In the genomic region with DNA sequence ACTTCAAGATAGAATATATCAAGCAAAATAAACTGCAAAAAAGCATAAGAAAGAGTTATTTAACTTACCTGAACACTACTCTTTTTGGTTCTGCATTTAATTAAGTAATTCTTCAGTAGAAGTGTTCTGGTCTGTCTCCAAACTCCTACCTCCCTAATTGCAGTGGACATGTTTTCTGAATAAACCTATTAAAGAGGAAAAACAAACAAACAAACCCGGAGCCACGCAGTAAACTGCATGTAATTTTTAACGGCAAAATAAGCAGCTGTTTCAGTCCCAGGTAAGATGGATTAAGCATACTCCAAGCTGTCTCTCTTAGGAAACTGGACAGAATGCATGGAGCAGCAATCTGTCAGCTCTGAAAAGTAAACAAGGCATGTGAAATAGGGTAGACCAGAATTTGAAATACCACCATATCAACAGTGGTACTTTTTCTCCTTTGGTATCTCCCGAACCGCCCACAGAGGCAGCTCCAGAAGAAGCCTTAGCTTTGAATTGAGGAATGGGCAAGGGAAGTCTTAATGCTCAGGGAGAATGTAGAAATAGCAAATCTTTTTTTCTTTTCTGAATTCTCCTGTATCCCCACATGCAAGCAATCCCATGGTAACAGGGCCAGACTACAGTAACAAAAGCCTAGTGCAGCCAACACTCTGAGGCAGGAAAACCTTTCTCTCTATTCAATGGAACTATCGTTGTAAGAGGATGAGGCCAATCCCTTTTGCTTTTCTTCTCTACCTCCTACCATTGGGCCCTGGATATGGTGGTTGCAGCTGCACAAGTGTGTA, we compare ENCODE assay signal across 14 cellular contexts. TPM values are rescaled to one million over a fixed set of nuclear protein-coding genes. Genes with fewer than 3 reads are reported as not detected.
DNase-seq lines count a peak whose midpoint lies in the region; ATAC-seq and TF ChIP-seq lines count a peak whose summit lies in the region.
"Had no signal": no experiment of that assay in that cellular context is flagged by ENCODE, and none has a peak within 500 bp of the region (broad histone marks: within the 10 kb centered on the region; RNA-seq: fewer than 3 reads in every experiment).

No MANE protein-coding gene starts in this region.

- intact Hi-C loops in uterus (cut with DNase I; ENCODE audit: low total_unique reads) = no loop called here

- no peaks in the 10 kb centered on the region for H3K9me3 ChIP-seq in neuron (ENCODE audit: low read length)
- H3K9me3 ChIP-seq in uterus = no peaks in the 10 kb centered on the region
- H3K9me3 ChIP-seq: esophagus muscularis mucosa, sigmoid colon had no signal

- H3K4me3 ChIP-seq in GM23338 (no peak overlapping the region), neuron (ENCODE audit: low read length) (peak overlapping the region; percentile 48), uterus (no peak overlapping the region)
- H3K4me3 ChIP-seq: esophagus muscularis mucosa, sigmoid colon had no signal

- TF ChIP-seq CTCF in GM23338 (conservative IDR thresholded peaks at IDR 0.05; ENCODE audit: low read depth in 2 of 2) = no peak
- no peak for TF ChIP-seq CTCF in brain (conservative IDR thresholded peaks at IDR 0.05)
- TF ChIP-seq CTCF in uterus (IDR thresholded peaks at IDR 0.05) = no peak

- peak; percentile 38; the same call in 2 of the 3 replicates for ATAC-seq in GM23338
- no peak for ATAC-seq in stimulated activated naive CD8-positive, alpha-beta T cell treated with anti-CD3 and anti-CD28 coated beads, Interleukin-15, amount 100 ng/mL, for 72 hours
- no peak for ATAC-seq in HG03039 (IDR thresholded peaks at IDR 0.05; ENCODE audit: unreplicated experiment)
- ATAC-seq in HG02981 (IDR thresholded peaks at IDR 0.05; ENCODE audit: unreplicated experiment) = no peak

- DNase-seq in GM23338 (ENCODE audit: low spot score) (peak; percentile 33), NCI-H2196 treated with DMSO at 0.1 percent for 48 hours (lab: John Stamatoyannopoulos, UW; ENCODE audit: unreplicated experiment) (peak; percentile 23), uterus (no peak)
- no peak for DNase-seq in stimulated activated naive CD8-positive, alpha-beta T cell treated with anti-CD3 and anti-CD28 coated beads, Interleukin-15, amount 100 ng/mL, for 72 hours
- DNase-seq: activated CD4-positive, alpha-beta memory T cell treated with anti-CD3 and anti-CD28 coated beads, Interleukin-2, amount 10 ng/mL, durations not matched to agents 7 days and 5 days; activated naive CD4-positive, alpha-beta T cell treated with Interleukin-2 at 50 U/mL for 16 hours; sigmoid colon had no signal

- no peaks in the 10 kb centered on the region for H3K9me2 ChIP-seq in GM23338 (ENCODE audit: insufficient read depth)

- H3K4me1 ChIP-seq in GM23338 (ENCODE audit: insufficient read depth) (0 out of 2 replicates have a peak, but pooled peaks cover 3% of the 10 kb centered on the region), neuron (ENCODE audit: insufficient read depth, low read length) (peaks cover 13% of the 10 kb centered on the region), uterus (no peaks in the 10 kb centered on the region)
- H3K4me1 ChIP-seq: sigmoid colon had no signal

- H3K36me3 Mint-ChIP-seq in GM23338 (ENCODE audit: low read depth) (no peaks in the 10 kb centered on the region), brain (peaks cover 11% of the 10 kb centered on the region)

- TF ChIP-seq POLR2A in uterus (IDR thresholded peaks at IDR 0.05) = no peak

- no peak overlapping the region for H3K4me3 Mint-ChIP-seq in GM23338
- peak overlapping the region; percentile 18 to 69 (median 44) for H3K4me3 Mint-ChIP-seq in brain
- H3K4me3 Mint-ChIP-seq in stimulated activated naive CD8-positive, alpha-beta T cell treated with anti-CD3 and anti-CD28 coated beads, Interleukin-15, amount 100 ng/mL, for 72 hours = no peak overlapping the region
- H3K4me3 Mint-ChIP-seq: activated CD4-positive, alpha-beta memory T cell treated with anti-CD3 and anti-CD28 coated beads, Interleukin-2, amount 10 ng/mL, durations not matched to agents 7 days and 5 days; CD14-positive monocyte; T-helper 1 cell treated with Interleukin-12 subunit alpha and Interleukin-12 subunit beta and Interleukin-4 antibody, amounts not matched to agents 30 μg/mL and 1 μg/mL, for 36 hours had no signal

- no peak overlapping the region for H3K27ac ChIP-seq in GM23338 (ENCODE audit: low read depth)
- no peak overlapping the region for H3K27ac ChIP-seq in uterus
- H3K27ac ChIP-seq: esophagus muscularis mucosa, sigmoid colon had no signal

- H3K9me3 Mint-ChIP-seq in GM23338 (no peaks in the 10 kb centered on the region), brain (no peaks in the 10 kb centered on the region)
- no peaks in the 10 kb centered on the region for H3K9me3 Mint-ChIP-seq in stimulated activated naive CD8-positive, alpha-beta T cell treated with anti-CD3 and anti-CD28 coated beads, Interleukin-15, amount 100 ng/mL, for 72 hours
- H3K9me3 Mint-ChIP-seq: activated CD4-positive, alpha-beta memory T cell treated with anti-CD3 and anti-CD28 coated beads, Interleukin-2, amount 10 ng/mL, durations not matched to agents 7 days and 5 days; CD14-positive monocyte; T-helper 1 cell treated with Interleukin-12 subunit alpha and Interleukin-12 subunit beta and Interleukin-4 antibody, amounts not matched to agents 30 μg/mL and 1 μg/mL, for 36 hours had no signal

- H4K20me1 ChIP-seq in GM23338 (replicated peaks; ENCODE audit: insufficient read depth) = no peaks in the 10 kb centered on the region

- H3K4me1 Mint-ChIP-seq in GM23338 = peaks cover 9% of the 10 kb centered on the region; the same call in 2 of the 3 replicates
- peaks cover 18% of the 10 kb centered on the region for H3K4me1 Mint-ChIP-seq in brain
- no peaks in the 10 kb centered on the region for H3K4me1 Mint-ChIP-seq in stimulated activated naive CD8-positive, alpha-beta T cell treated with anti-CD3 and anti-CD28 coated beads, Interleukin-15, amount 100 ng/mL, for 72 hours
- H3K4me1 Mint-ChIP-seq: activated CD4-positive, alpha-beta memory T cell treated with anti-CD3 and anti-CD28 coated beads, Interleukin-2, amount 10 ng/mL, durations not matched to agents 7 days and 5 days; CD14-positive monocyte had no signal

- H3K27me3 Mint-ChIP-seq in GM23338 (ENCODE audit: insufficient read depth, low read depth, poor library complexity) (no peaks in the 10 kb centered on the region), brain (no peaks in the 10 kb centered on the region)
- no peaks in the 10 kb centered on the region for H3K27me3 Mint-ChIP-seq in stimulated activated naive CD8-positive, alpha-beta T cell treated with anti-CD3 and anti-CD28 coated beads, Interleukin-15, amount 100 ng/mL, for 72 hours
- H3K27me3 Mint-ChIP-seq: activated CD4-positive, alpha-beta memory T cell treated with anti-CD3 and anti-CD28 coated beads, Interleukin-2, amount 10 ng/mL, durations not matched to agents 7 days and 5 days had no signal

- 0 out of 2 replicates have a peak overlapping the region, but pooled peaks have one; percentile 30 for H3K4me2 ChIP-seq in GM23338

- H3K36me3 ChIP-seq in GM23338 (ENCODE audit: insufficient read depth) (no peaks in the 10 kb centered on the region), neuron (ENCODE audit: insufficient read depth, low read length) (no peaks in the 10 kb centered on the region), uterus (no peaks in the 10 kb centered on the region)

- H3K27me3 ChIP-seq in GM23338 (ENCODE audit: insufficient read depth) (no peaks in the 10 kb centered on the region), neuron (ENCODE audit: insufficient read depth, low read length) (no peaks in the 10 kb centered on the region), uterus (no peaks in the 10 kb centered on the region)
- H3K27me3 ChIP-seq: esophagus muscularis mucosa, sigmoid colon had no signal

- H3K27ac Mint-ChIP-seq in GM23338 = no peak overlapping the region
- peak overlapping the region; percentile 47 to 91 (median 61) for H3K27ac Mint-ChIP-seq in brain
- H3K27ac Mint-ChIP-seq in stimulated activated naive CD8-positive, alpha-beta T cell treated with anti-CD3 and anti-CD28 coated beads, Interleukin-15, amount 100 ng/mL, for 72 hours = no peak overlapping the region
- H3K27ac Mint-ChIP-seq: activated CD4-positive, alpha-beta memory T cell treated with anti-CD3 and anti-CD28 coated beads, Interleukin-2, amount 10 ng/mL, durations not matched to agents 7 days and 5 days; CD14-positive monocyte; T-helper 1 cell treated with Interleukin-12 subunit alpha and Interleukin-12 subunit beta and Interleukin-4 antibody, amounts not matched to agents 30 μg/mL and 1 μg/mL, for 36 hours had no signal

- H3F3A ChIP-seq in GM23338 (replicated peaks; ENCODE audit: low read depth) = no peaks in the 10 kb centered on the region

- H3K79me2 ChIP-seq in GM23338 (replicated peaks; ENCODE audit: insufficient read depth) = no peaks in the 10 kb centered on the region

- H2AFZ ChIP-seq in GM23338 = peak overlapping the region; percentile 60
- peak overlapping the region; percentile 63 for H2AFZ ChIP-seq in neuron (ENCODE audit: low read depth, low read length)

RNA-seq across cellular contexts. Expression of gene ABCA5, which starts 12.5 kb away (rescaled TPM):
- 3.1 and 12.2 TPM in 2 replicates for total RNA-seq in GM23338 (2014; rRNA removed; shearing (Covaris generic))
- polyA plus RNA-seq in GM23338 (2016; fragmentation: Nextera tagmentation; extraction: Ambion mirVana) (2.6 and 3.4 TPM in 2 replicates), brain (ENCODE audit: insufficient read depth, low read depth, low replicate concordance) (3.1 TPM)
- total RNA-seq in uterus = 10 to 100 TPM in 3 of 4 donors, 1 to 10 TPM in 1; 5.9 to 50.9 (median 36.3) TPM

Comparison
In these comparisons a context has a peak if more than half of its experiments do, and no peak if none do; other contexts are left out.
1. DNase-seq: peak in GM23338 (single experiment) and NCI-H2196 treated with DMSO at 0.1 percent for 48 hours (single experiment); none in stimulated activated naive CD8-positive, alpha-beta T cell treated with anti-CD3 and anti-CD28 coated beads, Interleukin-15, amount 100 ng/mL, for 72 hours (0 of 2) and uterus (0 of 2).
2. H3K27ac Mint-ChIP-seq: peak in brain (5 of 5); none in GM23338 (single experiment) and stimulated activated naive CD8-positive, alpha-beta T cell treated with anti-CD3 and anti-CD28 coated beads, Interleukin-15, amount 100 ng/mL, for 72 hours (0 of 2).
3. H3K4me3 Mint-ChIP-seq: peak in brain (5 of 5); none in GM23338 (single experiment) and stimulated activated naive CD8-positive, alpha-beta T cell treated with anti-CD3 and anti-CD28 coated beads, Interleukin-15, amount 100 ng/mL, for 72 hours (0 of 2).